In the genomic region with DNA sequence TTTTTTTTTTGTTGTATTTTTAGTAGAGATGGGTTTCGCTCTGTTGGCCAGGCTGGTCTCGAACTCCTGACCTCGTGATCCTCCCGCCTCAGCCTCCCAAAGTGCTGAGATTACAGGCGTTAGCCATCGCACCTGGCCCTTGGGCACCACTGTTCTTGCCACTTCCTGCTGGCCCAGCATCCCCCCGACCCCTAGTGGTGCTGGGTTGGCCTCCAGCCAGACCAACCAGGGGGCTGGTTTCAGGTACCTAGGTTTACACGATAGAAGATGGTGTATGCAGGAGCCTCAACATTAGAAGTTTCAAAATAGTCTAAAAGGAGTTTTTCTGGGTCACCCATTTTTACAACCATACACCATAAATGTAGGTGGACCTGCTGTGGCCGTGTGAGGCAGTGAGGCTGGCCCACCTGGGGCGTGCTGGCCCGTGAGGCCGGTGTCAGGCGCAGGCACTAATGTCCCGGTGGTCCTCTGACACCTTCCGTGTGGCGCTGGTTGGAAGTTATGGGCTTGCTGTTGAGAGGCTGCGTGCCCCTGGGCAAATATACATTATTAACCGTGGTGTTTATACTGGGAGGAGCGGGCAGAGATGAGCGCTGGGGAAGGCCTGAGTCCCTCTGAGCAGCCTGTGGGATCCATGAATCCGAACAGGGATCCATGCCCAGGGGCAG, we compare ENCODE assay signal across 23 cellular contexts. TPM values are rescaled to one million over a fixed set of nuclear protein-coding genes. Genes with fewer than 3 reads are reported as not detected.
A peak's percentile ranks its signal among the peaks of the same experiment; 100 is the strongest.
DNase-seq lines count a peak whose midpoint lies in the region; ATAC-seq, FAIRE-seq and TF ChIP-seq lines count a peak whose summit lies in the region.
"Had no signal": no experiment of that assay in that cellular context is flagged by ENCODE, and none has a peak within 500 bp of the region (broad histone marks: within the 10 kb centered on the region; RNA-seq: fewer than 3 reads in every experiment).

No MANE protein-coding gene starts in this region.

- no peaks in the 10 kb centered on the region for H3K27me3 ChIP-seq in BLaER1
- no peaks in the 10 kb centered on the region for H3K27me3 ChIP-seq in endodermal cell (ENCODE audit: control insufficient read depth, insufficient read depth, low read length, poor library complexity, severe bottlenecking)
- no peaks in the 10 kb centered on the region for H3K27me3 ChIP-seq in neural progenitor cell
- H3K27me3 ChIP-seq in foreskin keratinocyte = no peaks in the 10 kb centered on the region
- no peaks in the 10 kb centered on the region for H3K27me3 ChIP-seq in pancreas

- no peaks in the 10 kb centered on the region for H3K9me3 Mint-ChIP-seq in endodermal cell
- H3K9me3 Mint-ChIP-seq in neural progenitor cell = no peaks in the 10 kb centered on the region
- H3K9me3 Mint-ChIP-seq: CD4-positive, alpha-beta memory T cell; IgD-negative memory B cell had no signal

- ATAC-seq in foreskin keratinocyte (no peak), pancreas (no peak), HG02571 (IDR thresholded peaks at IDR 0.05; ENCODE audit: unreplicated experiment) (no peak)
- ATAC-seq: Right ventricle myocardium inferior had no signal

- H3K27ac ChIP-seq in BLaER1 (no peak overlapping the region), endodermal cell (ENCODE audit: low read depth, low read length) (no peak overlapping the region), neural progenitor cell (no peak overlapping the region), foreskin keratinocyte (no peak overlapping the region), pancreas (no peak overlapping the region)

- no peak overlapping the region for H3K4me3 ChIP-seq in BLaER1
- no peak overlapping the region for H3K4me3 ChIP-seq in endodermal cell (ENCODE audit: low read length)
- H3K4me3 ChIP-seq in neural progenitor cell = no peak overlapping the region
- no peak overlapping the region for H3K4me3 ChIP-seq in pancreas

- H3K27me3 Mint-ChIP-seq in endodermal cell (ENCODE audit: insufficient read depth) (peaks cover 2% of the 10 kb centered on the region), neural progenitor cell (ENCODE audit: insufficient read depth, low read depth) (peaks cover 3% of the 10 kb centered on the region)
- H3K27me3 Mint-ChIP-seq: CD4-positive, alpha-beta memory T cell had no signal

- H3K4me2 ChIP-seq in BLaER1 (peak overlapping the region; percentile 56), neural progenitor cell (no peak overlapping the region)

- peaks cover 10% of the 10 kb centered on the region for H3F3A ChIP-seq in neural progenitor cell (ENCODE audit: low read depth)

- H3K4me3 Mint-ChIP-seq in endodermal cell (no peak overlapping the region), neural progenitor cell (no peak overlapping the region)
- H3K4me3 Mint-ChIP-seq: CD4-positive, alpha-beta memory T cell; IgD-negative memory B cell had no signal

- H3K4me1 Mint-ChIP-seq in endodermal cell (no peaks in the 10 kb centered on the region), neural progenitor cell (peaks cover 8% of the 10 kb centered on the region)
- H3K4me1 Mint-ChIP-seq: IgD-negative memory B cell had no signal

- peak overlapping the region; percentile 63 for H2AFZ ChIP-seq in neural progenitor cell (replicated peaks)

- H3K4me1 ChIP-seq in BLaER1 (peaks cover 58% of the 10 kb centered on the region), endodermal cell (ENCODE audit: control insufficient read depth, insufficient read depth, low read length) (no peaks in the 10 kb centered on the region), neural progenitor cell (no peaks in the 10 kb centered on the region), foreskin keratinocyte (no peaks in the 10 kb centered on the region), pancreas (no peaks in the 10 kb centered on the region)
- H3K4me1 ChIP-seq: Caco-2 had no signal

- no peaks in the 10 kb centered on the region for H3K36me3 ChIP-seq in BLaER1
- H3K36me3 ChIP-seq in endodermal cell (ENCODE audit: control insufficient read depth, insufficient read depth, low read length) = no peaks in the 10 kb centered on the region
- no peaks in the 10 kb centered on the region for H3K36me3 ChIP-seq in neural progenitor cell
- no peaks in the 10 kb centered on the region for H3K36me3 ChIP-seq in pancreas

- H3K27ac Mint-ChIP-seq in endodermal cell (no peak overlapping the region), neural progenitor cell (peak overlapping the region; percentile 46)
- H3K27ac Mint-ChIP-seq: CD4-positive, alpha-beta memory T cell; IgD-negative memory B cell had no signal

- WGBS in endodermal cell (ENCODE audit: insufficient coverage in 1 of 2, insufficient read length in 1 of 2), 2 experiments = 92 to 99% methylated on average over 13 to 21 of the region's 21 CpGs
- WGBS in pancreas, 2 donors = 83 to 90% methylated on average over 21 of the region's 21 CpGs

- no peak for FAIRE-seq in pancreas (lab: Jason Lieb, UNC)
- FAIRE-seq: G401.6, GM12892, GM18507, HTR-8/SVneo, RCC 7860 had no signal

- TF ChIP-seq CTCF in endodermal cell (conservative IDR thresholded peaks at IDR 0.05) (peak; percentile 20), neural progenitor cell (IDR thresholded peaks at IDR 0.05) (no peak), foreskin keratinocyte (conservative IDR thresholded peaks at IDR 0.05) (no peak), pancreas (IDR thresholded peaks at IDR 0.05) (no peak)

- H3K36me3 Mint-ChIP-seq in endodermal cell (ENCODE audit: low read depth) (no peaks in the 10 kb centered on the region), neural progenitor cell (no peaks in the 10 kb centered on the region)
- H3K36me3 Mint-ChIP-seq: CD4-positive, alpha-beta memory T cell; IgD-negative memory B cell had no signal

- intact Hi-C loops in pancreas (cut with DNase I) = no loop called here

- H4K20me1 ChIP-seq in BLaER1 = no peaks in the 10 kb centered on the region
- no peaks in the 10 kb centered on the region for H4K20me1 ChIP-seq in neural progenitor cell (ENCODE audit: low read depth)

- H3K9ac ChIP-seq in BLaER1 (no peak overlapping the region), endodermal cell (ENCODE audit: extremely low read depth, low read length, poor library complexity, severe bottlenecking) (no peak overlapping the region), neural progenitor cell (no peak overlapping the region)

- DNase-seq in ELF-1 (ENCODE audit: low read depth, low spot score) (peak; percentile 14), endodermal cell (no peak), neural progenitor cell (ENCODE audit: low spot score) (no peak), foreskin keratinocyte (no peak), pancreas (no peak)
- DNase-seq: Caco-2; CD4-positive, alpha-beta memory T cell; DMS 273 treated with DMSO at 0.1 percent for 48 hours; Karpas-422; NCI-H1417 treated with DMSO at 0.1 percent for 48 hours; NCI-H2029; NCI-H226; NCI-H524 treated with DMSO at 0.1 percent for 48 hours; SW 1271 had no signal

- H3K9me3 ChIP-seq in BLaER1 = 0 out of 2 replicates have a peak, but pooled peaks cover 3% of the 10 kb centered on the region
- no peaks in the 10 kb centered on the region for H3K9me3 ChIP-seq in endodermal cell (ENCODE audit: control insufficient read depth, low read length)
- H3K9me3 ChIP-seq in neural progenitor cell (ENCODE audit: low read depth) = no peaks in the 10 kb centered on the region
- H3K9me3 ChIP-seq in pancreas = no peaks in the 10 kb centered on the region

- no peaks in the 10 kb centered on the region for H3K79me2 ChIP-seq in neural progenitor cell (ENCODE audit: low read depth)

RNA-seq across cellular contexts. Expression of a gene that starts 43.5 kb away (rescaled TPM):
- total RNA-seq in endodermal cell = 10 to 100 TPM; 55.2 to 57.2 TPM
- polyA plus RNA-seq in endodermal cell (2013, experiment 1 of 2) = 77.6 TPM
- polyA plus RNA-seq in endodermal cell (2013, experiment 2 of 2) = 67.9 TPM
- 93.6 and 93.8 TPM in 2 replicates for total RNA-seq in neural progenitor cell (ENCODE audit: low replicate concordance)
- 43.9 and 48.3 TPM in 2 replicates for total RNA-seq in foreskin keratinocyte
- polyA plus RNA-seq in foreskin keratinocyte = 42.2 and 47.6 TPM in 2 replicates
- 10 to 100 TPM in 1 of 6 donors, 1 to 10 TPM in 5; 5.7 to 10.6 (median 8.3) TPM for total RNA-seq in pancreas
- polyA plus RNA-seq in pancreas = 10 to 100 TPM in 1 of 2 donors, 1 to 10 TPM in 1; 5.2 to 23.2 TPM
